Comparison of ENCODE assay signal across 20 cellular contexts in the genomic region with DNA sequence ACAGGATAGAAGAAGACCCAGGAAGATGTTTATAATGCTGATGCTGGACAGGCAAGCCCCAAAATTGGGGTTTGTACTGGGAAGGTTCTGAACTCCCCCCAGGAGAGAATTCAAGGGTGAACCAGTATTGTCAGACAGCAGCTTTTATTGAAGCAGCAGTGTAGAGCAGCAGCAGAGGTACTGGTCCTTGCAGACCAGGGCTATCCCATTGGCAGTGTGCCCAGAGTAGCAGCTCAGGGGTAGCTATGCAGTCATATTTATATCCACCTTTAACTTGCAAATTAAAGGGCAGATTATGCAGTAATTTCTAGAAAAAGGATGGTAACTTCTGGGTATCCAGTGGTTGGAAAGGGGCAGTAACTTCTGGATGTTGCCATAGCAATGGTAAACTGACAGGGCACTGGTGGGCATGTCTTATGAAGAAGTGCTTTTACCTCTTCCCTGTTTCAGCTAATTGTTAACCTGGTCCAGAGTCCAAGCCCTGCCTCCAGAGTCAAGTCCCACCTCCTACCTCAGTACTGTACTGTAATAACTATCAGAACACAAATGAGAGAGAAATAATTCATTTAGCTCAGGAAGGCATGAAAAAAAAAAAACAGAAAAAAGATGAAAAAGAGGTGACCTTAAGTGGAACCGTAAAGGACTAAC.
DNase-seq lines count a peak whose midpoint lies in the region; ATAC-seq and TF ChIP-seq lines count a peak whose summit lies in the region.
"Had no signal": no experiment of that assay in that cellular context is flagged by ENCODE, and none has a peak within 500 bp of the region (broad histone marks: within the 10 kb centered on the region; RNA-seq: fewer than 3 reads in every experiment).

No MANE protein-coding gene starts in this region.

- H3K4me1 ChIP-seq in cardiac muscle cell (ENCODE audit: low read depth) (peaks cover 4% of the 10 kb centered on the region), left ventricle myocardium inferior (no peaks in the 10 kb centered on the region), hepatocyte (ENCODE audit: insufficient read depth) (no peaks in the 10 kb centered on the region)
- H3K4me1 ChIP-seq: breast epithelium, esophagus squamous epithelium, heart left ventricle had no signal

- H3K9me3 ChIP-seq in cardiac muscle cell (ENCODE audit: low read depth) = no peaks in the 10 kb centered on the region
- H3K9me3 ChIP-seq in left ventricle myocardium inferior (replicated peaks) = no peaks in the 10 kb centered on the region
- H3K9me3 ChIP-seq in hepatocyte (ENCODE audit: low read depth) = no peaks in the 10 kb centered on the region
- H3K9me3 ChIP-seq: breast epithelium, esophagus squamous epithelium, heart left ventricle had no signal

- DNase-seq in cardiac muscle cell (ENCODE audit: low read depth in 1 of 2, low spot score in 1 of 2) (peak; percentile 1 to 66), left ventricle myocardium inferior (no peak), SHP77 (lab: John Stamatoyannopoulos, UW) (peak; percentile 19 to 55), hepatocyte (ENCODE audit: low spot score) (peak; percentile 9)
- no peak for DNase-seq in activated T-cell treated with anti-CD3 and anti-CD28 coated beads, Interleukin-2, amount 50 U/mL, for 48 hours
- DNase-seq: activated CD4-positive, alpha-beta T cell treated with anti-CD3 and anti-CD28 coated beads for 1 hour; activated naive CD4-positive, alpha-beta T cell treated with anti-CD3 and anti-CD28 coated beads, Interleukin-2, amount 50 U/mL, for 16 hours; esophagus squamous epithelium; GDM1; midbrain; MV-4-11; NCI-H2171 treated with DMSO at 0.1 percent for 48 hours; stimulated activated CD4-positive, alpha-beta T cell treated with anti-CD3 and anti-CD28 coated beads, Interleukin-4, amount 100 ng/mL, for 24 hours; stimulated activated CD8-positive, alpha-beta memory T cell treated with anti-CD3 and anti-CD28 coated beads, Interleukin-4, amount 100 ng/mL, for 48 hours had no signal

- H3K27me3 ChIP-seq in cardiac muscle cell (no peaks in the 10 kb centered on the region), left ventricle myocardium inferior (ENCODE audit: low read depth) (no peaks in the 10 kb centered on the region), hepatocyte (no peaks in the 10 kb centered on the region)
- H3K27me3 ChIP-seq: breast epithelium, esophagus squamous epithelium, heart left ventricle had no signal

- WGBS in hepatocyte (ENCODE audit: low lambda C conversion rate, missing lambda C conversion rate) = 90% methylated on average over 1 of the region's 1 CpG

- no peaks in the 10 kb centered on the region for H3K79me2 ChIP-seq in hepatocyte

- ATAC-seq in GM18517 (IDR thresholded peaks at IDR 0.05; ENCODE audit: unreplicated experiment) (no peak), GM21786 (IDR thresholded peaks at IDR 0.05; ENCODE audit: unreplicated experiment) (no peak), GM21528 (IDR thresholded peaks at IDR 0.05; ENCODE audit: low FRiP score, unreplicated experiment) (no peak)
- ATAC-seq: HCT116, heart left ventricle had no signal

- H3K27ac ChIP-seq in cardiac muscle cell (no peak overlapping the region), left ventricle myocardium inferior (replicated peaks) (no peak overlapping the region), hepatocyte (no peak overlapping the region)
- H3K27ac ChIP-seq: breast epithelium, esophagus squamous epithelium, heart left ventricle had no signal

- TF ChIP-seq CTCF in cardiac muscle cell (IDR thresholded peaks at IDR 0.05; ENCODE audit: low read depth, low read length) (no peak), left ventricle myocardium inferior (IDR thresholded peaks at IDR 0.05; ENCODE audit: borderline replicate concordance) (no peak), hepatocyte (IDR thresholded peaks at IDR 0.05; ENCODE audit: poor library complexity) (no peak)

- intact Hi-C loops in left ventricle myocardium inferior (cut with micrococcal nuclease) = no loop called here

- no peak overlapping the region for H3K4me3 ChIP-seq in cardiac muscle cell
- H3K4me3 ChIP-seq in left ventricle myocardium inferior = no peak overlapping the region
- no peak overlapping the region for H3K4me3 ChIP-seq in hepatocyte
- H3K4me3 ChIP-seq: breast epithelium, esophagus squamous epithelium, heart left ventricle had no signal

- H3K9me2 ChIP-seq in hepatocyte (replicated peaks; ENCODE audit: insufficient read depth) = no peaks in the 10 kb centered on the region

- no peak overlapping the region for H2AFZ ChIP-seq in hepatocyte

- no peaks in the 10 kb centered on the region for H3K36me3 ChIP-seq in cardiac muscle cell
- H3K36me3 ChIP-seq in left ventricle myocardium inferior = no peaks in the 10 kb centered on the region
- no peaks in the 10 kb centered on the region for H3K36me3 ChIP-seq in hepatocyte (replicated peaks; ENCODE audit: insufficient read depth, low read depth)
- H3K36me3 ChIP-seq: breast epithelium, esophagus squamous epithelium, heart left ventricle had no signal

- H4K20me1 ChIP-seq in hepatocyte (ENCODE audit: insufficient read depth, poor library complexity, severe bottlenecking) = no peaks in the 10 kb centered on the region

- no peak overlapping the region for H3K4me2 ChIP-seq in hepatocyte

Comparison
In these comparisons a context has a peak if more than half of its experiments do, and no peak if none do; other contexts are left out.
1. DNase-seq: peak in cardiac muscle cell (2 of 2), SHP77 (2 of 2) and hepatocyte (single experiment); none in left ventricle myocardium inferior (single experiment) and activated T-cell treated with anti-CD3 and anti-CD28 coated beads, Interleukin-2, amount 50 U/mL, for 48 hours (0 of 2).